In the genomic region with DNA sequence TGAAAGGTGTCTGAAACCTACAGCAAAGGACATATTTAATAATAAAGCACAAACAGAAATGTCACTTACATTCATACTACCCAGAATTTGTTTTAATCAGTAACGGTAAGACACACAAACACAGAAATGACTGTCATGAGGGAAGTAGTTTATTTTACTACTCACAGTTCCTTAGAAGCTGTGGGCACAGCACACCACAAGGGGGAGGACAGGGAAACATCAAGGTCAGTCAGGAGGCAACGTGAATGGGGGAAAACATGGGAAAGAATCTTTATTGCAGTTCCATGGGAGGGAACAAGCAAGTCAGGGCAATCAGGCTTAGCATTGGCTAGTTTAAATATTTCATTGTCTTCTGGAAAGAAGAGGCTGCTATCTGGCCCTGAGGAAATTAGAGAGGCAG, we compare ENCODE assay signal across 2 cellular contexts.
TF ChIP-seq lines count a peak whose summit lies in the region.

No MANE protein-coding gene starts in this region.

TF ChIP-seq in HCT116, 20 proteins besides CTCF, POLR2A, EP300 and RAD21 (continued from another document):
- TF ChIP-seq ZNF274 (IDR thresholded peaks at IDR 0.05; ENCODE audit: low read depth, low read length) (no peak), POLR2AphosphoS5 (IDR thresholded peaks at IDR 0.05; ENCODE audit: low read depth, low read length) (no peak)
- TF ChIP-seq, protein P1, sequence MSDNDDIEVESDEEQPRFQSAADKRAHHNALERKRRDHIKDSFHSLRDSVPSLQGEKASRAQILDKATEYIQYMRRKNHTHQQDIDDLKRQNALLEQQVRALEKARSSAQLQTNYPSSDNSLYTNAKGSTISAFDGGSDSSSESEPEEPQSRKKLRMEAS (IDR thresholded peaks at IDR 0.05): no peak

TF ChIP-seq in K562, 482 proteins besides CTCF, POLR2A, EP300 and RAD21:
- TF ChIP-seq, protein P2, sequence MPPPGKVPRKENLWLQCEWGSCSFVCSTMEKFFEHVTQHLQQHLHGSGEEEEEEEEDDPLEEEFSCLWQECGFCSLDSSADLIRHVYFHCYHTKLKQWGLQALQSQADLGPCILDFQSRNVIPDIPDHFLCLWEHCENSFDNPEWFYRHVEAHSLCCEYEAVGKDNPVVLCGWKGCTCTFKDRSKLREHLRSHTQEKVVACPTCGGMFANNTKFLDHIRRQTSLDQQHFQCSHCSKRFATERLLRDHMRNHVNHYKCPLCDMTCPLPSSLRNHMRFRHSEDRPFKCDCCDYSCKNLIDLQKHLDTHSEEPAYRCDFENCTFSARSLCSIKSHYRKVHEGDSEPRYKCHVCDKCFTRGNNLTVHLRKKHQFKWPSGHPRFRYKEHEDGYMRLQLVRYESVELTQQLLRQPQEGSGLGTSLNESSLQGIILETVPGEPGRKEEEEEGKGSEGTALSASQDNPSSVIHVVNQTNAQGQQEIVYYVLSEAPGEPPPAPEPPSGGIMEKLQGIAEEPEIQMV (tag; conservative IDR thresholded peaks at IDR 0.05; ENCODE audit: low read depth): no peak
- TF ChIP-seq ZFP36 (IDR thresholded peaks at IDR 0.05; ENCODE audit: low read depth, low read length, partially characterized antibody) (no peak), MEF2D (tag; conservative IDR thresholded peaks at IDR 0.05; ENCODE audit: low read depth) (no peak), PTRF (tag; IDR thresholded peaks at IDR 0.05) (no peak), JUN (IDR thresholded peaks at IDR 0.05; ENCODE audit: borderline replicate concordance, low read depth, low read length) (no peak), JUN (CRISPR knock-in tag; IDR thresholded peaks at IDR 0.05; ENCODE audit: borderline replicate concordance) (no peak), RBM17 (IDR thresholded peaks at IDR 0.05; ENCODE audit: borderline replicate concordance, low read depth, low read length) (no peak), RBM25 (IDR thresholded peaks at IDR 0.05; ENCODE audit: low read depth, low read length, severe bottlenecking) (no peak), ESRRB (CRISPR knock-in tag; IDR thresholded peaks at IDR 0.05; ENCODE audit: borderline replicate concordance) (no peak), ARNT (IDR thresholded peaks at IDR 0.05) (no peak), PHB2 (IDR thresholded peaks at IDR 0.05; ENCODE audit: low read depth) (no peak), ZNF561 (CRISPR knock-in tag; conservative IDR thresholded peaks at IDR 0.05) (no peak), NFXL1 (CRISPR knock-in tag; IDR thresholded peaks at IDR 0.05) (no peak), LARP7 (IDR thresholded peaks at IDR 0.05) (no peak), SPI1 (IDR thresholded peaks at IDR 0.05; ENCODE audit: borderline replicate concordance, low read depth, low read length) (no peak), GATA2 (CRISPR knock-in tag; IDR thresholded peaks at IDR 0.05) (no peak), SIX5 (IDR thresholded peaks at IDR 0.05; ENCODE audit: borderline replicate concordance in 1 of 2, insufficient read depth in 1 of 2, low read depth in 1 of 2, low read length in 2 of 2) (no peak)
- TF ChIP-seq, protein P3, sequence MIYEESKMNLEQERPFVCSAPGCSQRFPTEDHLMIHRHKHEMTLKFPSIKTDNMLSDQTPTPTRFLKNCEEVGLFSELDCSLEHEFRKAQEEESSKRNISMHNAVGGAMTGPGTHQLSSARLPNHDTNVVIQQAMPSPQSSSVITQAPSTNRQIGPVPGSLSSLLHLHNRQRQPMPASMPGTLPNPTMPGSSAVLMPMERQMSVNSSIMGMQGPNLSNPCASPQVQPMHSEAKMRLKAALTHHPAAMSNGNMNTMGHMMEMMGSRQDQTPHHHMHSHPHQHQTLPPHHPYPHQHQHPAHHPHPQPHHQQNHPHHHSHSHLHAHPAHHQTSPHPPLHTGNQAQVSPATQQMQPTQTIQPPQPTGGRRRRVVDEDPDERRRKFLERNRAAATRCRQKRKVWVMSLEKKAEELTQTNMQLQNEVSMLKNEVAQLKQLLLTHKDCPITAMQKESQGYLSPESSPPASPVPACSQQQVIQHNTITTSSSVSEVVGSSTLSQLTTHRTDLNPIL (CRISPR knock-in tag; IDR thresholded peaks at IDR 0.05): no peak
